ENCODE assay signal across 12 cellular contexts in the genomic region with DNA sequence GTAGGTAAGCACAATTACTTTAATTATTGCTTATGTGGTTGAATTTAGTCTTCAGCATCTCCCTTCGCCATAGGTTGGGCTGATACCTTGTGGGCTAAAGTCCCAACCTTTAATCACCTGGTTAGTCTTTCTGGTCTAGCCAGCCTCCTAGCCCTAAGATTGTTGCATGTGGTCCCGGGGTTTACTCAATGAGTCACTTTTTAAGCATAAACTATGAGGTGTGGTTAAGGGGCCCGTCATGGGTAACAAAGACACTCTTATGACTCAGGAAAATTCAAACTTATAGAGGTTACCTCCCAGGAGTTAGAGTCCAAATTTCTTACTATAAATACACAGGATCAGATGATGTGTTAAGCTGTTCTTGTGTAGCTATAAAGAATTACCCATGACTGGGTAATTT.
A peak's percentile ranks its signal among the peaks of the same experiment; 100 is the strongest.
DNase-seq lines count a peak whose midpoint lies in the region; ATAC-seq, FAIRE-seq and TF ChIP-seq lines count a peak whose summit lies in the region.
"Had no signal": no experiment of that assay in that cellular context is flagged by ENCODE, and none has a peak within 500 bp of the region (broad histone marks: within the 10 kb centered on the region; RNA-seq: fewer than 3 reads in every experiment).

No MANE protein-coding gene starts in this region.

- H3K9me3 Mint-ChIP-seq in activated CD4-positive, alpha-beta memory T cell treated with anti-CD3 and anti-CD28 coated beads for 36 hours = peaks cover 2% of the 10 kb centered on the region
- H3K9me3 Mint-ChIP-seq: T-helper 1 cell treated with Interleukin-12 subunit alpha and Interleukin-12 subunit beta and Interleukin-4 antibody, amounts not matched to agents 30 μg/mL and 1 μg/mL, for 36 hours had no signal

- peak; percentile 14; the same call in 1 of the 2 replicates for TF ChIP-seq RAD21 in GM12878 (IDR thresholded peaks at IDR 0.05; ENCODE audit: insufficient read depth, low read depth, low read length)

- no peaks in the 10 kb centered on the region; the same call in 2 of the 3 replicates for H3K9me3 ChIP-seq in GM12878 (replicated peaks; ENCODE audit: control insufficient read depth, insufficient read depth, low read length)
- H3K9me3 ChIP-seq: ovary had no signal

- DNase-seq in A172 (ENCODE audit: low spot score) = peak; percentile 91
- DNase-seq in GM12878 (ENCODE audit: low read depth, low spot score) = no peak
- DNase-seq in HuH-7.5 (ENCODE audit: low spot score) = no peak
- no peak for DNase-seq in cortex of kidney (lab: John Stamatoyannopoulos, UW)
- DNase-seq in activated CD4-positive, alpha-beta memory T cell treated with anti-CD3 and anti-CD28 coated beads for 36 hours = no peak
- no peak for DNase-seq in T-helper 1 cell
- DNase-seq: hippocampal formation, ovary had no signal

- no peak overlapping the region for H3K9ac ChIP-seq in GM12878 (ENCODE audit: control insufficient read depth, insufficient read depth, low read length)

- no peaks in the 10 kb centered on the region for H3K4me1 Mint-ChIP-seq in activated CD4-positive, alpha-beta memory T cell treated with anti-CD3 and anti-CD28 coated beads for 36 hours (ENCODE audit: low read depth)

- TF ChIP-seq POLR2A in GM12878 (IDR thresholded peaks at IDR 0.05; ENCODE audit: low read depth, low read length) = no peak

- FAIRE-seq in GM12878 (lab: Jason Lieb, UNC) = no peak

- no peaks in the 10 kb centered on the region for H3K4me1 ChIP-seq in GM12878 (ENCODE audit: control insufficient read depth, insufficient read depth, low read length)

- POLR2A ChIA-PET in GM12878 (lab: Charles Lee) = no interaction called here
- POLR2A ChIA-PET in activated CD4-positive, alpha-beta memory T cell treated with anti-CD3 and anti-CD28 coated beads for 36 hours (lab: Charles Lee) = no interaction called here

- peak overlapping the region; percentile 19 for H2AFZ ChIP-seq in GM12878 (ENCODE audit: control insufficient read depth, low read depth, low read length)

- H4K20me1 ChIP-seq in GM12878 (ENCODE audit: control insufficient read depth, insufficient read depth) = no peaks in the 10 kb centered on the region

- no peaks in the 10 kb centered on the region for H3K36me3 Mint-ChIP-seq in activated CD4-positive, alpha-beta memory T cell treated with anti-CD3 and anti-CD28 coated beads for 36 hours
- H3K36me3 Mint-ChIP-seq: activated naive CD8-positive, alpha-beta T cell had no signal

- no peak overlapping the region for H3K27ac ChIP-seq in GM12878 (ENCODE audit: control insufficient read depth, insufficient read depth)
- H3K27ac ChIP-seq: ovary had no signal

- BruUV-seq in GM12878 (replicated peaks; lab: Mats Ljungman, UMichigan) = no TSS peak

- no peak overlapping the region for H3K4me3 Mint-ChIP-seq in activated CD4-positive, alpha-beta memory T cell treated with anti-CD3 and anti-CD28 coated beads for 36 hours
- H3K4me3 Mint-ChIP-seq: activated naive CD8-positive, alpha-beta T cell; T-helper 1 cell treated with Interleukin-12 subunit alpha and Interleukin-12 subunit beta and Interleukin-4 antibody, amounts not matched to agents 30 μg/mL and 1 μg/mL, for 36 hours had no signal

- no peak overlapping the region for H3K4me3 ChIP-seq in GM12878
- H3K4me3 ChIP-seq: ovary had no signal

- RAD21 ChIA-PET in GM12878 (lab: Charles Lee; ENCODE audit: unreplicated experiment) = interaction anchor here (0.7 to 3.8 kb wide), 5 partner anchors 9 to 108 kb away, joined by 3 to 33 read pairs (median 4); no protein-coding TSS in a partner anchor

- no peaks in the 10 kb centered on the region for H3K79me2 ChIP-seq in GM12878 (ENCODE audit: control insufficient read depth, insufficient read depth, low read length)

- H3K4me2 ChIP-seq in GM12878 (ENCODE audit: control insufficient read depth, insufficient read depth) = no peak overlapping the region; the same call in 1 of the 2 replicates

- 24% methylated on average over 3 of the region's 3 CpGs for WGBS in GM12878 (ENCODE audit: insufficient coverage, insufficient replicate concordance, low lambda C conversion rate, missing lambda C conversion rate)

- H3K27ac Mint-ChIP-seq in activated CD4-positive, alpha-beta memory T cell treated with anti-CD3 and anti-CD28 coated beads for 36 hours = no peak overlapping the region
- H3K27ac Mint-ChIP-seq: activated naive CD8-positive, alpha-beta T cell; T-helper 1 cell treated with Interleukin-12 subunit alpha and Interleukin-12 subunit beta and Interleukin-4 antibody, amounts not matched to agents 30 μg/mL and 1 μg/mL, for 36 hours had no signal

- SMC1A ChIA-PET in GM12878 (lab: Charles Lee; ENCODE audit: uncharacterized antibody, unreplicated experiment) = interaction anchor here (1.3 to 5.8 kb wide), 9 partner anchors 9 to 68 kb away, joined by 3 to 48 read pairs (median 7); no protein-coding TSS in a partner anchor

- intact Hi-C loops in GM12878 (cut with micrococcal nuclease; ENCODE audit: unreplicated experiment) = loop anchor here (5.0 kb wide), 1 partner anchor 36 kb away; no protein-coding TSS in a partner anchor
- intact Hi-C loops in activated CD4-positive, alpha-beta memory T cell treated with anti-CD3 and anti-CD28 coated beads for 36 hours (cut with micrococcal nuclease) = no loop called here

- H3K36me3 ChIP-seq in GM12878 (ENCODE audit: control insufficient read depth in 2 of 2, insufficient read depth in 2 of 2, low read length in 1 of 2) = no peaks in the 10 kb centered on the region
- H3K36me3 ChIP-seq: ovary had no signal

- TF ChIP-seq EP300 in GM12878 (IDR thresholded peaks at IDR 0.05; ENCODE audit: borderline replicate concordance in 1 of 2, control insufficient read depth in 1 of 2, low read depth in 2 of 2, low read length in 2 of 2) = peak; percentile 64 to 71; a peak in 3 of 4 replicates

- no peak for TF ChIP-seq CTCF in GM12878 (IDR thresholded peaks at IDR 0.05 in 2 of 3, conservative IDR thresholded peaks at IDR 0.05 in 1 of 3; ENCODE audit: control insufficient read depth in 2 of 3, extremely low read depth in 1 of 3, insufficient read depth in 1 of 3, low read depth in 3 of 3, low read length in 3 of 3)

- in situ Hi-C loops in GM12878 (cut with MboI) = no loop called here

- H3K27me3 Mint-ChIP-seq in activated CD4-positive, alpha-beta memory T cell treated with anti-CD3 and anti-CD28 coated beads for 36 hours = no peaks in the 10 kb centered on the region
- H3K27me3 Mint-ChIP-seq: activated naive CD8-positive, alpha-beta T cell had no signal

- peak; percentile 45 for ATAC-seq in GM21367 (IDR thresholded peaks at IDR 0.05; ENCODE audit: unreplicated experiment)
- peak; percentile 55 for ATAC-seq in HG03521 (IDR thresholded peaks at IDR 0.05; ENCODE audit: unreplicated experiment)
- ATAC-seq in GM12878 = peak; percentile 92

- CTCF ChIA-PET in GM12878 (lab: Yijun Ruan, JAX) = interaction anchor here (1.4 to 1.7 kb wide), 2 partner anchors 10 to 29 kb away, joined by 3 read pairs; no protein-coding TSS in a partner anchor
- CTCF ChIA-PET in activated CD4-positive, alpha-beta memory T cell treated with anti-CD3 and anti-CD28 coated beads for 36 hours (lab: Charles Lee) = no interaction called here

- H3K27me3 ChIP-seq in GM12878 (replicated peaks in 1 of 2; ENCODE audit: control insufficient read depth in 2 of 2, insufficient read depth in 2 of 2, low read length in 1 of 2) = no peaks in the 10 kb centered on the region
- H3K27me3 ChIP-seq: ovary had no signal

TF ChIP-seq in GM12878, 131 proteins besides CTCF, POLR2A, EP300 and RAD21 (continues in another document):
- TF ChIP-seq HDGF (IDR thresholded peaks at IDR 0.05) (no peak), POU2F2 (IDR thresholded peaks at IDR 0.05; ENCODE audit: borderline replicate concordance, low read depth, low read length) (no peak), EED (IDR thresholded peaks at IDR 0.05; ENCODE audit: low read depth) (no peak), CREM (IDR thresholded peaks at IDR 0.05; ENCODE audit: low read depth) (peak; percentile 50; the same call in 1 of the 2 replicates), TCF3 (IDR thresholded peaks at IDR 0.05; ENCODE audit: borderline replicate concordance, insufficient read depth, low read depth, low read length) (no peak), JUNB (IDR thresholded peaks at IDR 0.05) (peak; percentile 73), MEF2B (IDR thresholded peaks at IDR 0.05; ENCODE audit: partially characterized antibody, poor library complexity, severe bottlenecking) (peak; percentile 9)
- TF ChIP-seq, protein P1, sequence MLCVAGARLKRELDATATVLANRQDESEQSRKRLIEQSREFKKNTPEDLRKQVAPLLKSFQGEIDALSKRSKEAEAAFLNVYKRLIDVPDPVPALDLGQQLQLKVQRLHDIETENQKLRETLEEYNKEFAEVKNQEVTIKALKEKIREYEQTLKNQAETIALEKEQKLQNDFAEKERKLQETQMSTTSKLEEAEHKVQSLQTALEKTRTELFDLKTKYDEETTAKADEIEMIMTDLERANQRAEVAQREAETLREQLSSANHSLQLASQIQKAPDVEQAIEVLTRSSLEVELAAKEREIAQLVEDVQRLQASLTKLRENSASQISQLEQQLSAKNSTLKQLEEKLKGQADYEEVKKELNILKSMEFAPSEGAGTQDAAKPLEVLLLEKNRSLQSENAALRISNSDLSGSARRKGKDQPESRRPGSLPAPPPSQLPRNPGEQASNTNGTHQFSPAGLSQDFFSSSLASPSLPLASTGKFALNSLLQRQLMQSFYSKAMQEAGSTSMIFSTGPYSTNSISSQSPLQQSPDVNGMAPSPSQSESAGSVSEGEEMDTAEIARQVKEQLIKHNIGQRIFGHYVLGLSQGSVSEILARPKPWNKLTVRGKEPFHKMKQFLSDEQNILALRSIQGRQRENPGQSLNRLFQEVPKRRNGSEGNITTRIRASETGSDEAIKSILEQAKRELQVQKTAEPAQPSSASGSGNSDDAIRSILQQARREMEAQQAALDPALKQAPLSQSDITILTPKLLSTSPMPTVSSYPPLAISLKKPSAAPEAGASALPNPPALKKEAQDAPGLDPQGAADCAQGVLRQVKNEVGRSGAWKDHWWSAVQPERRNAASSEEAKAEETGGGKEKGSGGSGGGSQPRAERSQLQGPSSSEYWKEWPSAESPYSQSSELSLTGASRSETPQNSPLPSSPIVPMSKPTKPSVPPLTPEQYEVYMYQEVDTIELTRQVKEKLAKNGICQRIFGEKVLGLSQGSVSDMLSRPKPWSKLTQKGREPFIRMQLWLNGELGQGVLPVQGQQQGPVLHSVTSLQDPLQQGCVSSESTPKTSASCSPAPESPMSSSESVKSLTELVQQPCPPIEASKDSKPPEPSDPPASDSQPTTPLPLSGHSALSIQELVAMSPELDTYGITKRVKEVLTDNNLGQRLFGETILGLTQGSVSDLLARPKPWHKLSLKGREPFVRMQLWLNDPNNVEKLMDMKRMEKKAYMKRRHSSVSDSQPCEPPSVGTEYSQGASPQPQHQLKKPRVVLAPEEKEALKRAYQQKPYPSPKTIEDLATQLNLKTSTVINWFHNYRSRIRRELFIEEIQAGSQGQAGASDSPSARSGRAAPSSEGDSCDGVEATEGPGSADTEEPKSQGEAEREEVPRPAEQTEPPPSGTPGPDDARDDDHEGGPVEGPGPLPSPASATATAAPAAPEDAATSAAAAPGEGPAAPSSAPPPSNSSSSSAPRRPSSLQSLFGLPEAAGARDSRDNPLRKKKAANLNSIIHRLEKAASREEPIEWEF (IDR thresholded peaks at IDR 0.05; ENCODE audit: insufficient replicate concordance, low read depth, low read length) = no peak
